12 cellular contexts compared by ENCODE assay signal in genomic region chr6:36765190-36765941, GRCh38.
A peak's percentile ranks its signal among the peaks of the same experiment; 100 is the strongest.
DNase-seq lines count a peak whose midpoint lies in the region; ATAC-seq and TF ChIP-seq lines count a peak whose summit lies in the region.
"Had no signal": no experiment of that assay in that cellular context is flagged by ENCODE, and none has a peak within 500 bp of the region (broad histone marks: within the 10 kb centered on the region; RNA-seq: fewer than 3 reads in every experiment).

No MANE protein-coding gene starts in this region.

- peak overlapping the region in 2 of 4 donors; percentile 65 to 81 for H3K4me3 Mint-ChIP-seq in IgD-negative memory B cell
- H3K4me3 Mint-ChIP-seq: mesothelial cell of epicardium; T-helper 1 cell treated with Interleukin-12 subunit alpha and Interleukin-12 subunit beta and Interleukin-4 antibody, amounts not matched to agents 30 μg/mL and 1 μg/mL, for 36 hours had no signal

- H3K36me3 ChIP-seq in neuron (ENCODE audit: insufficient read depth, low read length) (no peaks in the 10 kb centered on the region), adrenal gland (replicated peaks in 1 of 2) (no peaks in the 10 kb centered on the region)

- no peak for TF ChIP-seq POLR2A in GM18505 (IDR thresholded peaks at IDR 0.05; ENCODE audit: borderline replicate concordance, extremely low read depth, insufficient read depth, insufficient read length)
- no peak for TF ChIP-seq POLR2A in adrenal gland (IDR thresholded peaks at IDR 0.05)

- no peaks in the 10 kb centered on the region for H3K36me3 Mint-ChIP-seq in IgD-negative memory B cell
- H3K36me3 Mint-ChIP-seq: mesothelial cell of epicardium had no signal

- H3K4me3 ChIP-seq in neuron (ENCODE audit: low read length) (no peak overlapping the region), adrenal gland (no peak overlapping the region)

- peak overlapping the region; percentile 52 for H2AFZ ChIP-seq in neuron (ENCODE audit: low read depth, low read length)

- H3K4me1 ChIP-seq in neuron (ENCODE audit: insufficient read depth, low read length) (peaks cover 34% of the 10 kb centered on the region), adrenal gland (replicated peaks in 1 of 2) (peaks cover 0 to 6% of the 10 kb centered on the region in 2 donors)

- 69 to 82% (median 75%) methylated on average over 10 to 16 of the region's 16 CpGs for WGBS in adrenal gland, 4 donors

- peaks cover 21 to 28% (median 26%) of the 10 kb centered on the region in 3 donors for H3K4me1 Mint-ChIP-seq in IgD-negative memory B cell

- no peaks in the 10 kb centered on the region for H3K9me3 Mint-ChIP-seq in IgD-negative memory B cell
- H3K9me3 Mint-ChIP-seq: activated T-helper 2 cell treated with anti-CD3 and anti-CD28 coated beads, Interferon-gamma antibody, Interleukin-2, Interleukin-4, amounts not matched to agents 10 μg/mL and 5 μg/mL and 100 μg/mL, durations not matched to agents 14 hours and 24 hours and 36 hours; mesothelial cell of epicardium; T-helper 1 cell treated with Interleukin-12 subunit alpha and Interleukin-12 subunit beta and Interleukin-4 antibody, amounts not matched to agents 30 μg/mL and 1 μg/mL, for 36 hours had no signal

- ATAC-seq in GM18505 (IDR thresholded peaks at IDR 0.05; ENCODE audit: unreplicated experiment) (peak; percentile 10), GM19452 (IDR thresholded peaks at IDR 0.05; ENCODE audit: unreplicated experiment) (no peak), GM18498 (IDR thresholded peaks at IDR 0.05; ENCODE audit: unreplicated experiment) (no peak)

- no peaks in the 10 kb centered on the region for H3K9me3 ChIP-seq in neuron (ENCODE audit: low read length)
- no peaks in the 10 kb centered on the region for H3K9me3 ChIP-seq in adrenal gland (replicated peaks in 1 of 3)

- TF ChIP-seq CTCF in adrenal gland (IDR thresholded peaks at IDR 0.05) = no peak

- no peaks in the 10 kb centered on the region for H3K27me3 Mint-ChIP-seq in IgD-negative memory B cell

- H3K27ac Mint-ChIP-seq in IgD-negative memory B cell = peak overlapping the region in 2 of 3 donors; percentile 36 to 73
- H3K27ac Mint-ChIP-seq: mesothelial cell of epicardium had no signal

- intact Hi-C loops in adrenal gland (cut with DNase I) = loop anchor here (5.0 kb wide), 5 partner anchors 82 to 447 kb away; no protein-coding TSS in a partner anchor

- H3K27me3 ChIP-seq in neuron (ENCODE audit: insufficient read depth, low read length) = no peaks in the 10 kb centered on the region
- H3K27me3 ChIP-seq in adrenal gland = no peaks in the 10 kb centered on the region

- DNase-seq in caudate nucleus (lab: John Stamatoyannopoulos, UW) (no peak), adrenal gland (no peak), NCI-H1105 (lab: John Stamatoyannopoulos, UW) (no peak)
- DNase-seq: NCI-H1436 treated with DMSO at 0.1 percent for 48 hours had no signal

- H3K27ac ChIP-seq in caudate nucleus (ENCODE audit: low read depth, low read length) = peak overlapping the region; percentile 28
- H3K27ac ChIP-seq in adrenal gland = no peak overlapping the region
